Comparison of ENCODE assay signal across 8 cellular contexts in genomic region chr11:30586251-30587144, GRCh38. TPM values are rescaled to one million over a fixed set of nuclear protein-coding genes. Genes with fewer than 3 reads are reported as not detected.
DNase-seq lines count a peak whose midpoint lies in the region; ATAC-seq, FAIRE-seq and TF ChIP-seq lines count a peak whose summit lies in the region.

TSS of gene MPPED2 (minus strand) at chr11:30586353. CDS start at chr11:30580373, 5,980 bp downstream.

- H3K4me3 ChIP-seq in coronary artery (peak within 1 kb of the TSS; percentile 91), lower lobe of right lung (peak within 1 kb of the TSS; percentile 61), thoracic aorta (peak within 1 kb of the TSS; percentile 97)

- H3K4me1 ChIP-seq in lower lobe of right lung: peaks cover 18% of the 10 kb centered on the region
- peaks cover 2 to 29% of the 10 kb centered on the region in 2 donors for H3K4me1 ChIP-seq in thoracic aorta (ENCODE audit: control insufficient read depth in 1 of 2, low read depth in 2 of 2)

- TF ChIP-seq CTCF in RWPE1 (conservative IDR thresholded peaks at IDR 0.05; ENCODE audit: low read depth) (no peak), coronary artery (IDR thresholded peaks at IDR 0.05) (peak; percentile 29), lower lobe of right lung (IDR thresholded peaks at IDR 0.05) (peak; percentile 35), thoracic aorta (IDR thresholded peaks at IDR 0.05) (peak; percentile 72)

- intact Hi-C loops in lower lobe of right lung (cut with DNase I): no loop called here

- DNase-seq in AG20443 (ENCODE audit: low spot score): peak; percentile 66
- peak; percentile 18 for DNase-seq in GM18507 (ENCODE audit: extremely low spot score, insufficient read length, low read depth)
- DNase-seq in RWPE1 (ENCODE audit: low spot score): peak; percentile 13
- DNase-seq in coronary artery (ENCODE audit: low spot score): peak; percentile 75
- DNase-seq in lower lobe of right lung: peak; percentile 47
- no peak for DNase-seq in thoracic aorta (ENCODE audit: low spot score)
- DNase-seq in midbrain (lab: John Stamatoyannopoulos, UW): no peak

- CTCF ChIA-PET in RWPE1 (lab: Yijun Ruan, JAX): interaction anchor here (0.5 kb wide), 1 partner anchor 204 kb away, joined by 6 read pairs; no protein-coding TSS in a partner anchor

- peak; percentile 94 for ATAC-seq in HG02938 (IDR thresholded peaks at IDR 0.05; ENCODE audit: unreplicated experiment)
- ATAC-seq in lower lobe of right lung: peak; percentile 69 to 74
- peak; percentile 58 for ATAC-seq in thoracic aorta (ENCODE audit: insufficient number of reproducible peaks, low FRiP score, low read depth)

- H3K9me3 ChIP-seq in lower lobe of right lung (no peaks in the 10 kb centered on the region), thoracic aorta (no peaks in the 10 kb centered on the region)

- H3K27ac ChIP-seq in RWPE1 (no peak within 1 kb of the TSS), coronary artery (peak within 1 kb of the TSS; percentile 71 to 88), lower lobe of right lung (peak within 1 kb of the TSS; percentile 36), thoracic aorta (peak within 1 kb of the TSS; percentile 94 to 96)

- no peak for FAIRE-seq in GM18507 (lab: Jason Lieb, UNC)

- POLR2A ChIA-PET in RWPE1 (lab: Yijun Ruan, JAX; ENCODE audit: low non-redundant PET): no interaction called here

- no peaks in the 10 kb centered on the region for H3K36me3 ChIP-seq in lower lobe of right lung
- no peaks in the 10 kb centered on the region for H3K36me3 ChIP-seq in thoracic aorta

- H3K27me3 ChIP-seq in lower lobe of right lung (ENCODE audit: low read depth) (peaks cover 54% of the 10 kb centered on the region), thoracic aorta (replicated peaks; ENCODE audit: insufficient read depth) (no peaks in the 10 kb centered on the region)

RNA-seq across cellular contexts. Expression of gene MPPED2, which starts in this region (rescaled TPM):
- total RNA-seq in lower lobe of right lung: 1.5 TPM
- 10 to 100 TPM; 16.0 to 18.8 TPM for total RNA-seq in thoracic aorta

Comparison
In these comparisons a context has a peak if more than half of its experiments do, and no peak if none do; other contexts are left out.
1. DNase-seq: peak in AG20443 (single experiment), GM18507 (single experiment), RWPE1 (single experiment), coronary artery (single experiment) and lower lobe of right lung (single experiment); none in thoracic aorta (single experiment) and midbrain (single experiment).
2. Peak in every context shown above with its lines, with median percentiles within 50 percentile points of each other: ATAC-seq and H3K4me3 ChIP-seq.